Comparison of ENCODE assay signal across 8 cellular contexts in the genomic region with DNA sequence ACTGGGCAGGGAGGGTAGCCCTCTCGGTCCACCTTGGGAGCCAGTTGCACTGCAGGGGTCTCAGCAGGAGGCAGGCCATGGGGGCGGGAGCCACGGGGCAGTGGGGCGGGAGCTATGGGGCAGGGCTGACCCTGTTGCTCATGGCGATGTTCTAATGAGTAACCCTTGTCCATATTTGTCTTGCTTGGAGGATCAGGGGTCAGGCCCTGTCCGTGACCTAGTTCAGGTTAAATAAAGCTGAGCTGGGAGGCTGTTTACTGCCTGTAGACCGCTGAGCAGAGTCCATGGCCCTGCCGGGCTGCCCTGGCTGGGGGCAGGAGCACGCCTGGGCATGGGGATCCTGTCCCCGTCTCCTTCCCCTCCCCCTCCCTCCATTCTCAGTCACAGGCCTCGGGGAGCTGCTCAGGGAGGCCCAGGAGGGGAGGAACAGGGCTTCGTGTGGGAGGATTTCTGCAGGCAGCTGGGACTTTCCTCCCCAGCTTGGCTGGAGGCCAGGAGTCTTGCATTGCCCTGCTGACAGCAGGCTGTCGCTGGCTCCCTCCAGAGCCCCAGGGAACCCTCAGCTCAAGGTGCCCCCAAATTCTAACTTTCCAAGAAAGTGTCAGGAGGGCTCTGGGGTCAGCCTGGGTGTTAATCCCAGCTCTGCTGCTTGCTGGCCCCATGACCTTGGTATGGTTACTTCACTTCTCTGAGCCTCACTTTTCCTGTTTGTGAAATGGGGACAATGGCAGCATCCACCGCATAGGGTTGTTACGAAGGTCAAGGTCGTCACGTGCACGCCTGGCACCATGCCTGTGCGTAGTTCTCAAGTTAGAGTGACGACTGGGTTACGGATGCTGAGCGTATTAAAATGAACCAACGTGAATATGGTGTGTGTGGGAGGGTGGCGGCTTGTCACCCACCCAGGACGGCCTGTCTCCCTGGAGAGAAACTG. TPM values are rescaled to one million over a fixed set of nuclear protein-coding genes. Genes with fewer than 3 reads are reported as not detected.
DNase-seq lines count a peak whose midpoint lies in the region; ATAC-seq and TF ChIP-seq lines count a peak whose summit lies in the region.

No MANE protein-coding gene starts in this region.

- H3K9me3 ChIP-seq in DOHH2 (ENCODE audit: control insufficient read depth, insufficient read depth, low read length) (no peaks in the 10 kb centered on the region), mammary epithelial cell (replicated peaks; ENCODE audit: insufficient read depth, low read length) (no peaks in the 10 kb centered on the region), lung (ENCODE audit: control insufficient read depth in 2 of 2, insufficient read depth in 1 of 2, low read length in 1 of 2) (no peaks in the 10 kb centered on the region)

- H3K4me3 ChIP-seq in DOHH2 (ENCODE audit: low read length) = peak overlapping the region; percentile 77
- no peak overlapping the region for H3K4me3 ChIP-seq in NB4 (ENCODE audit: low read depth, low read length)
- no peak overlapping the region for H3K4me3 ChIP-seq in mammary epithelial cell (replicated peaks in 1 of 3; ENCODE audit: insufficient read depth in 1 of 3, low read depth in 2 of 3, low read length in 3 of 3)
- H3K4me3 ChIP-seq in lung = no peak overlapping the region

- no TSS peak for BruUV-seq in mammary epithelial cell (replicated peaks; lab: Mats Ljungman, UMichigan)

- no peaks in the 10 kb centered on the region for H3K9me2 ChIP-seq in DOHH2 (replicated peaks; ENCODE audit: control insufficient read depth, low read length)

- H3K79me2 ChIP-seq in DOHH2 (ENCODE audit: control insufficient read depth, low read length) (peaks cover 13% of the 10 kb centered on the region), mammary epithelial cell (ENCODE audit: insufficient read depth, low read length) (no peaks in the 10 kb centered on the region)

- peak overlapping the region; percentile 98 for H3K4me2 ChIP-seq in DOHH2 (ENCODE audit: low read length)
- H3K4me2 ChIP-seq in mammary epithelial cell (ENCODE audit: insufficient read depth, low read depth, low read length) = peak overlapping the region; percentile 47

- peak; percentile 81 for DNase-seq in NB4 (ENCODE audit: low read depth)
- DNase-seq in mammary epithelial cell = peak; percentile 71
- DNase-seq in lung (ENCODE audit: low spot score) = no peak

- in situ Hi-C loops in mammary epithelial cell (cut with MboI; ENCODE audit: low sequenced_read_pairs in 2 of 2) = no loop called here

- H3K9ac ChIP-seq in mammary epithelial cell (ENCODE audit: insufficient read depth, low read length) = no peak overlapping the region

- peak overlapping the region; percentile 99 for H3K27ac ChIP-seq in DOHH2 (ENCODE audit: low read depth, low read length)
- H3K27ac ChIP-seq in mammary epithelial cell (ENCODE audit: insufficient read depth, low read depth, low read length) = no peak overlapping the region
- H3K27ac ChIP-seq in lung (ENCODE audit: low read depth in 1 of 2, low read length in 1 of 2) = peak overlapping the region in 1 of 2 donors; percentile 13

- peaks cover 20% of the 10 kb centered on the region for H3F3A ChIP-seq in DOHH2 (ENCODE audit: control insufficient read depth, insufficient read depth)

- CTCF ChIA-PET in mammary epithelial cell (lab: Charles Lee; ENCODE audit: low non-redundant PET) = no interaction called here

- no peak for TF ChIP-seq POLR2A in NB4 (IDR thresholded peaks at IDR 0.05; ENCODE audit: extremely low read depth, insufficient read length)

- H3K27me3 ChIP-seq in DOHH2 (ENCODE audit: control insufficient read depth, low read length) (no peaks in the 10 kb centered on the region), mammary epithelial cell (ENCODE audit: insufficient read depth, low read length) (no peaks in the 10 kb centered on the region), lung (ENCODE audit: control insufficient read depth, insufficient read depth) (no peaks in the 10 kb centered on the region)

- H3K36me3 ChIP-seq in DOHH2 (ENCODE audit: control insufficient read depth, low read length) (peaks cover 37% of the 10 kb centered on the region), mammary epithelial cell (ENCODE audit: insufficient read depth, low read length) (no peaks in the 10 kb centered on the region), lung (ENCODE audit: control insufficient read depth in 2 of 2, insufficient read depth in 2 of 2, low read length in 2 of 2) (peaks cover 0 to 49% of the 10 kb centered on the region in 2 donors)

- H3K4me1 ChIP-seq in DOHH2 (ENCODE audit: control insufficient read depth, low read length) (peaks cover 56% of the 10 kb centered on the region), mammary epithelial cell (ENCODE audit: insufficient read depth, low read length) (peaks cover 12% of the 10 kb centered on the region), lung (ENCODE audit: control insufficient read depth in 2 of 2, insufficient read depth in 2 of 2, low read length in 2 of 2) (peaks cover 0 to 8% of the 10 kb centered on the region in 2 donors)

- no peak overlapping the region for H2AFZ ChIP-seq in mammary epithelial cell (ENCODE audit: low read depth, low read length)

- TF ChIP-seq CTCF in DOHH2 (IDR thresholded peaks at IDR 0.05; ENCODE audit: low read depth, low read length, poor library complexity, severe bottlenecking) (no peak), NB4 (IDR thresholded peaks at IDR 0.05; ENCODE audit: low read depth, low read length) (no peak), mammary epithelial cell (conservative IDR thresholded peaks at IDR 0.05 in 1 of 2, IDR thresholded peaks at IDR 0.05 in 1 of 2; ENCODE audit: extremely low read depth in 1 of 2, insufficient read depth in 1 of 2, low read depth in 1 of 2, low read length in 2 of 2) (no peak), lung (IDR thresholded peaks at IDR 0.05; ENCODE audit: control extremely low read depth, extremely low read depth) (no peak)

- intact Hi-C loops in mammary epithelial cell (cut with micrococcal nuclease) = no loop called here

- dilution Hi-C loops in mammary epithelial cell (cut with HindIII; ENCODE audit: low sequenced_read_pairs) = no loop called here

- H4K20me1 ChIP-seq in DOHH2 (ENCODE audit: control insufficient read depth, insufficient read depth, low read depth, low read length) (no peaks in the 10 kb centered on the region), mammary epithelial cell (ENCODE audit: insufficient read depth, low read length) (no peaks in the 10 kb centered on the region)

- WGBS in mammary epithelial cell (ENCODE audit: low coverage, missing lambda C conversion rate) = 51% methylated on average over 15 of the region's 25 CpGs
- WGBS in lung, 2 donors = 67 to 70% methylated on average over 25 of the region's 25 CpGs

- ATAC-seq in lung (ENCODE audit: insufficient read depth, low FRiP score) (peak; percentile 24), HG02973 (IDR thresholded peaks at IDR 0.05; ENCODE audit: unreplicated experiment) (no peak), HG02571 (IDR thresholded peaks at IDR 0.05; ENCODE audit: unreplicated experiment) (no peak), GM18498 (IDR thresholded peaks at IDR 0.05; ENCODE audit: unreplicated experiment) (no peak), HG03520 (IDR thresholded peaks at IDR 0.05; ENCODE audit: unreplicated experiment) (no peak)

RNA-seq across cellular contexts. Expression of a gene that starts 6.1 kb away (rescaled TPM):
- 1 to 10 TPM; 5.7 to 7.3 TPM for total RNA-seq in mammary epithelial cell
- polyA plus RNA-seq in mammary epithelial cell = 10.1 TPM
- 3.7 TPM for polyA minus RNA-seq in mammary epithelial cell
- 10 to 100 TPM; 13.7 to 41.1 TPM for total RNA-seq in lung
- polyA plus RNA-seq in lung = 10 to 100 TPM; 74.9 to 78.9 TPM

RNA-seq across cellular contexts. Expression of a gene that starts 12.1 kb away (rescaled TPM):
- total RNA-seq in mammary epithelial cell (10 to 100 TPM; 17.8 to 35.5 TPM), lung (10 to 100 TPM; 27.9 to 51.9 TPM)
- polyA plus RNA-seq in mammary epithelial cell (10.2 TPM), lung (10 to 100 TPM; 26.0 to 38.5 TPM)
- 8.5 TPM for polyA minus RNA-seq in mammary epithelial cell

RNA-seq across cellular contexts. Expression of a gene that starts 25.2 kb away (rescaled TPM):
- 10 to 100 TPM; 10.8 to 89.5 TPM for total RNA-seq in mammary epithelial cell
- polyA plus RNA-seq in mammary epithelial cell = 85.4 TPM
- 77.9 TPM for polyA minus RNA-seq in mammary epithelial cell
- total RNA-seq in lung = 100 to 1,000 TPM; 126 to 249 TPM
- polyA plus RNA-seq in lung = 100 to 1,000 TPM; 132 to 168 TPM

RNA-seq across cellular contexts. Expression of a gene that starts 26.4 kb away (rescaled TPM):
- total RNA-seq in mammary epithelial cell = 1 to 10 TPM; 2.2 to 5.7 TPM
- polyA plus RNA-seq in mammary epithelial cell = 0.87 TPM
- polyA minus RNA-seq in mammary epithelial cell = 4.4 TPM
- total RNA-seq in lung = 10 to 100 TPM; 13.3 to 16.1 TPM
- polyA plus RNA-seq in lung = 1 to 10 TPM; 4.4 to 6.2 TPM

RNA-seq across cellular contexts. Expression of a gene that starts 51.9 kb away (rescaled TPM):
- 100 to 1,000 TPM; 114 to 243 TPM for total RNA-seq in mammary epithelial cell
- 132 TPM for polyA plus RNA-seq in mammary epithelial cell
- 482 TPM for polyA minus RNA-seq in mammary epithelial cell
- total RNA-seq in lung = 100 to 1,000 TPM; 208 to 277 TPM
- polyA plus RNA-seq in lung = 100 to 1,000 TPM in 1 of 2 donors, 10 to 100 TPM in 1; 97.2 to 114 TPM
